1 cellular context compared by ENCODE assay signal in the genomic region with DNA sequence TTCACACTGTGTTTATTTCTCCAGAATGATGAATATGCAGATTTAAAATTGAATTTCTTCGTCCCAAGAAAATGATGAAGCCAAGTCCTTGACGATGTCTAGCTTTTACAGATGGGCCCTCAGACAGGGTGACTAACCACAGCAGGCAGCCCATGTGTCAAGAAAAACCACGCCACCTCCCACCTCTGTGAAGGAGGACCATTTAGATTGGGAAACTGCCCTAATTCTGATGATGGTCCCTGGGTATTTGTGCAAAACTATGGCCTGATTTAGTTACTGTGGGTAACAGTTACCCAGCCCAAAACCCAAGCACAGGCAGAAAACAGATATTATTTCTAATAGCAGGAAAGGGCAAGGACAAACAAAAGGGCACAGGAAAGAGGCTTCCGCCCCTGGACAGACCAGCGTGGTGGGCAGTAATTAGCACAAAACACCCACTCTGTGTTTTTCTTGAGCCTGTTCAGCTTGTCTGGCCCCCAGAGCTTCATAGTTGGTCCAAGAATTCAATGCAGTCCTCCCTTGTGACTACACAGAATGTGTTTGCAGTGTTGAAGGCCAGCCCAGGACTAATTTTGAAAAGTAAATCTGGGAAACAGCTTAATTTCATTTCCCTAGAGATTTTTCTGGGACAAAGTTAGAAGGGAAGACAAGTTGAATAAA.
TF ChIP-seq lines count a peak whose summit lies in the region.

No MANE protein-coding gene starts in this region.

TF ChIP-seq in GM23338, 12 proteins besides CTCF, POLR2A, EP300 and RAD21 (continued from another document):
- TF ChIP-seq, protein P1, sequence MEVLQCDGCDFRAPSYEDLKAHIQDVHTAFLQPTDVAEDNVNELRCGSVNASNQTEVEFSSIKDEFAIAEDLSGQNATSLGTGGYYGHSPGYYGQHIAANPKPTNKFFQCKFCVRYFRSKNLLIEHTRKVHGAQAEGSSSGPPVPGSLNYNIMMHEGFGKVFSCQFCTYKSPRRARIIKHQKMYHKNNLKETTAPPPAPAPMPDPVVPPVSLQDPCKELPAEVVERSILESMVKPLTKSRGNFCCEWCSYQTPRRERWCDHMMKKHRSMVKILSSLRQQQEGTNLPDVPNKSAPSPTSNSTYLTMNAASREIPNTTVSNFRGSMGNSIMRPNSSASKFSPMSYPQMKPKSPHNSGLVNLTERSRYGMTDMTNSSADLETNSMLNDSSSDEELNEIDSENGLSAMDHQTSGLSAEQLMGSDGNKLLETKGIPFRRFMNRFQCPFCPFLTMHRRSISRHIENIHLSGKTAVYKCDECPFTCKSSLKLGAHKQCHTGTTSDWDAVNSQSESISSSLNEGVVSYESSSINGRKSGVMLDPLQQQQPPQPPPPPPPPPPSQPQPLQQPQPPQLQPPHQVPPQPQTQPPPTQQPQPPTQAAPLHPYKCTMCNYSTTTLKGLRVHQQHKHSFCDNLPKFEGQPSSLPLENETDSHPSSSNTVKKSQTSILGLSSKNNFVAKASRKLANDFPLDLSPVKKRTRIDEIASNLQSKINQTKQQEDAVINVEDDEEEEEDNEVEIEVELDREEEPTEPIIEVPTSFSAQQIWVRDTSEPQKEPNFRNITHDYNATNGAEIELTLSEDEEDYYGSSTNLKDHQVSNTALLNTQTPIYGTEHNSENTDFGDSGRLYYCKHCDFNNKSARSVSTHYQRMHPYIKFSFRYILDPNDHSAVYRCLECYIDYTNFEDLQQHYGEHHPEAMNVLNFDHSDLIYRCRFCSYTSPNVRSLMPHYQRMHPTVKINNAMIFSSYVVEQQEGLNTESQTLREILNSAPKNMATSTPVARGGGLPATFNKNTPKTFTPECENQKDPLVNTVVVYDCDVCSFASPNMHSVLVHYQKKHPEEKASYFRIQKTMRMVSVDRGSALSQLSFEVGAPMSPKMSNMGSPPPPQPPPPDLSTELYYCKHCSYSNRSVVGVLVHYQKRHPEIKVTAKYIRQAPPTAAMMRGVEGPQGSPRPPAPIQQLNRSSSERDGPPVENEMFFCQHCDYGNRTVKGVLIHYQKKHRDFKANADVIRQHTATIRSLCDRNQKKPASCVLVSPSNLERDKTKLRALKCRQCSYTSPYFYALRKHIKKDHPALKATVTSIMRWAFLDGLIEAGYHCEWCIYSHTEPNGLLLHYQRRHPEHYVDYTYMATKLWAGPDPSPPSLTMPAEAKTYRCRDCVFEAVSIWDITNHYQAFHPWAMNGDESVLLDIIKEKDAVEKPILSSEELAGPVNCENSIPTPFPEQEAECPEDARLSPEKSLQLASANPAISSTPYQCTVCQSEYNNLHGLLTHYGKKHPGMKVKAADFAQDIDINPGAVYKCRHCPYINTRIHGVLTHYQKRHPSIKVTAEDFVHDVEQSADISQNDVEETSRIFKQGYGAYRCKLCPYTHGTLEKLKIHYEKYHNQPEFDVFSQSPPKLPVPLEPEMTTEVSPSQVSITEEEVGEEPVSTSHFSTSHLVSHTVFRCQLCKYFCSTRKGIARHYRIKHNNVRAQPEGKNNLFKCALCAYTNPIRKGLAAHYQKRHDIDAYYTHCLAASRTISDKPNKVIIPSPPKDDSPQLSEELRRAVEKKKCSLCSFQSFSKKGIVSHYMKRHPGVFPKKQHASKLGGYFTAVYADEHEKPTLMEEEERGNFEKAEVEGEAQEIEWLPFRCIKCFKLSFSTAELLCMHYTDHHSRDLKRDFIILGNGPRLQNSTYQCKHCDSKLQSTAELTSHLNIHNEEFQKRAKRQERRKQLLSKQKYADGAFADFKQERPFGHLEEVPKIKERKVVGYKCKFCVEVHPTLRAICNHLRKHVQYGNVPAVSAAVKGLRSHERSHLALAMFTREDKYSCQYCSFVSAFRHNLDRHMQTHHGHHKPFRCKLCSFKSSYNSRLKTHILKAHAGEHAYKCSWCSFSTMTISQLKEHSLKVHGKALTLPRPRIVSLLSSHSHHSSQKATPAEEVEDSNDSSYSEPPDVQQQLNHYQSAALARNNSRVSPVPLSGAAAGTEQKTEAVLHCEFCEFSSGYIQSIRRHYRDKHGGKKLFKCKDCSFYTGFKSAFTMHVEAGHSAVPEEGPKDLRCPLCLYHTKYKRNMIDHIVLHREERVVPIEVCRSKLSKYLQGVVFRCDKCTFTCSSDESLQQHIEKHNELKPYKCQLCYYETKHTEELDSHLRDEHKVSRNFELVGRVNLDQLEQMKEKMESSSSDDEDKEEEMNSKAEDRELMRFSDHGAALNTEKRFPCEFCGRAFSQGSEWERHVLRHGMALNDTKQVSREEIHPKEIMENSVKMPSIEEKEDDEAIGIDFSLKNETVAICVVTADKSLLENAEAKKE (CRISPR knock-in tag; IDR thresholded peaks at IDR 0.05): no peak
- TF ChIP-seq ZNF331 (CRISPR knock-in tag; IDR thresholded peaks at IDR 0.05; ENCODE audit: low read depth): no peak
- TF ChIP-seq, protein P2, sequence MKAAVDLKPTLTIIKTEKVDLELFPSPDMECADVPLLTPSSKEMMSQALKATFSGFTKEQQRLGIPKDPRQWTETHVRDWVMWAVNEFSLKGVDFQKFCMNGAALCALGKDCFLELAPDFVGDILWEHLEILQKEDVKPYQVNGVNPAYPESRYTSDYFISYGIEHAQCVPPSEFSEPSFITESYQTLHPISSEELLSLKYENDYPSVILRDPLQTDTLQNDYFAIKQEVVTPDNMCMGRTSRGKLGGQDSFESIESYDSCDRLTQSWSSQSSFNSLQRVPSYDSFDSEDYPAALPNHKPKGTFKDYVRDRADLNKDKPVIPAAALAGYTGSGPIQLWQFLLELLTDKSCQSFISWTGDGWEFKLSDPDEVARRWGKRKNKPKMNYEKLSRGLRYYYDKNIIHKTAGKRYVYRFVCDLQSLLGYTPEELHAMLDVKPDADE (IDR thresholded peaks at IDR 0.05): no peak
- TF ChIP-seq EZH2phosphoT487 (IDR thresholded peaks at IDR 0.05; ENCODE audit: unreplicated experiment): no peak
- TF ChIP-seq ZNF114 (CRISPR knock-in tag; IDR thresholded peaks at IDR 0.05): no peak
- no peak for TF ChIP-seq CREB1 (CRISPR knock-in tag; IDR thresholded peaks at IDR 0.05; ENCODE audit: low read depth)
